Comparison of ENCODE assay signal across 1 cellular context in the genomic region with DNA sequence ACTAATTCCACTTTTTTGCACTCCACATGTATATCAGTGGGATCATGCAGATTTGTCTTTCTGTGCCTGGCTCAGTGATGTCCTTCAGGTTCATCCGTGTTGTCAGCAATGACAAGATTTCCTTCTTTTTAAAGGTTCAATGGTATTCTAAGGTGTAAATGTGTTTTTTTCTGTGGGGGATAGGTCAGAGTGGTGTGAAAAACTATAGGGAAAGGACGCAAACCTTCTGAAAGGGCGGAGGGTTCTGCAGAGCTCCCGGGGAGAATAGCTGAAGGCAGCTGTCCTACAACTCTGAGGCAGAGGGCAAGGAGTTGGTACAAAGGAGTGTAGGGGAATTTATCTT.
TF ChIP-seq lines count a peak whose summit lies in the region.

No MANE protein-coding gene starts in this region.

TF ChIP-seq in K562, 482 proteins besides CTCF, POLR2A, EP300 and RAD21:
- TF ChIP-seq, protein P1, sequence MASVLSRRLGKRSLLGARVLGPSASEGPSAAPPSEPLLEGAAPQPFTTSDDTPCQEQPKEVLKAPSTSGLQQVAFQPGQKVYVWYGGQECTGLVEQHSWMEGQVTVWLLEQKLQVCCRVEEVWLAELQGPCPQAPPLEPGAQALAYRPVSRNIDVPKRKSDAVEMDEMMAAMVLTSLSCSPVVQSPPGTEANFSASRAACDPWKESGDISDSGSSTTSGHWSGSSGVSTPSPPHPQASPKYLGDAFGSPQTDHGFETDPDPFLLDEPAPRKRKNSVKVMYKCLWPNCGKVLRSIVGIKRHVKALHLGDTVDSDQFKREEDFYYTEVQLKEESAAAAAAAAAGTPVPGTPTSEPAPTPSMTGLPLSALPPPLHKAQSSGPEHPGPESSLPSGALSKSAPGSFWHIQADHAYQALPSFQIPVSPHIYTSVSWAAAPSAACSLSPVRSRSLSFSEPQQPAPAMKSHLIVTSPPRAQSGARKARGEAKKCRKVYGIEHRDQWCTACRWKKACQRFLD (CRISPR knock-in tag; IDR thresholded peaks at IDR 0.05) = 0 out of 2 replicates have a peak, but pooled peaks have one; percentile 49
- TF ChIP-seq, protein P2, sequence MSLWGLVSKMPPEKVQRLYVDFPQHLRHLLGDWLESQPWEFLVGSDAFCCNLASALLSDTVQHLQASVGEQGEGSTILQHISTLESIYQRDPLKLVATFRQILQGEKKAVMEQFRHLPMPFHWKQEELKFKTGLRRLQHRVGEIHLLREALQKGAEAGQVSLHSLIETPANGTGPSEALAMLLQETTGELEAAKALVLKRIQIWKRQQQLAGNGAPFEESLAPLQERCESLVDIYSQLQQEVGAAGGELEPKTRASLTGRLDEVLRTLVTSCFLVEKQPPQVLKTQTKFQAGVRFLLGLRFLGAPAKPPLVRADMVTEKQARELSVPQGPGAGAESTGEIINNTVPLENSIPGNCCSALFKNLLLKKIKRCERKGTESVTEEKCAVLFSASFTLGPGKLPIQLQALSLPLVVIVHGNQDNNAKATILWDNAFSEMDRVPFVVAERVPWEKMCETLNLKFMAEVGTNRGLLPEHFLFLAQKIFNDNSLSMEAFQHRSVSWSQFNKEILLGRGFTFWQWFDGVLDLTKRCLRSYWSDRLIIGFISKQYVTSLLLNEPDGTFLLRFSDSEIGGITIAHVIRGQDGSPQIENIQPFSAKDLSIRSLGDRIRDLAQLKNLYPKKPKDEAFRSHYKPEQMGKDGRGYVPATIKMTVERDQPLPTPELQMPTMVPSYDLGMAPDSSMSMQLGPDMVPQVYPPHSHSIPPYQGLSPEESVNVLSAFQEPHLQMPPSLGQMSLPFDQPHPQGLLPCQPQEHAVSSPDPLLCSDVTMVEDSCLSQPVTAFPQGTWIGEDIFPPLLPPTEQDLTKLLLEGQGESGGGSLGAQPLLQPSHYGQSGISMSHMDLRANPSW (CRISPR knock-in tag; IDR thresholded peaks at IDR 0.05) = no peak
- TF ChIP-seq, protein P3, sequence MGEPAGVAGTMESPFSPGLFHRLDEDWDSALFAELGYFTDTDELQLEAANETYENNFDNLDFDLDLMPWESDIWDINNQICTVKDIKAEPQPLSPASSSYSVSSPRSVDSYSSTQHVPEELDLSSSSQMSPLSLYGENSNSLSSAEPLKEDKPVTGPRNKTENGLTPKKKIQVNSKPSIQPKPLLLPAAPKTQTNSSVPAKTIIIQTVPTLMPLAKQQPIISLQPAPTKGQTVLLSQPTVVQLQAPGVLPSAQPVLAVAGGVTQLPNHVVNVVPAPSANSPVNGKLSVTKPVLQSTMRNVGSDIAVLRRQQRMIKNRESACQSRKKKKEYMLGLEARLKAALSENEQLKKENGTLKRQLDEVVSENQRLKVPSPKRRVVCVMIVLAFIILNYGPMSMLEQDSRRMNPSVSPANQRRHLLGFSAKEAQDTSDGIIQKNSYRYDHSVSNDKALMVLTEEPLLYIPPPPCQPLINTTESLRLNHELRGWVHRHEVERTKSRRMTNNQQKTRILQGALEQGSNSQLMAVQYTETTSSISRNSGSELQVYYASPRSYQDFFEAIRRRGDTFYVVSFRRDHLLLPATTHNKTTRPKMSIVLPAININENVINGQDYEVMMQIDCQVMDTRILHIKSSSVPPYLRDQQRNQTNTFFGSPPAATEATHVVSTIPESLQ (CRISPR knock-in tag; IDR thresholded peaks at IDR 0.05) = no peak
- peak in 1 of 2 experiments; percentile 60; a peak in 2 of 4 replicates for TF ChIP-seq FOXA3 (CRISPR knock-in tag; conservative IDR thresholded peaks at IDR 0.05 in 1 of 2, IDR thresholded peaks at IDR 0.05 in 1 of 2)
